10 cellular contexts compared by ENCODE assay signal in the genomic region with DNA sequence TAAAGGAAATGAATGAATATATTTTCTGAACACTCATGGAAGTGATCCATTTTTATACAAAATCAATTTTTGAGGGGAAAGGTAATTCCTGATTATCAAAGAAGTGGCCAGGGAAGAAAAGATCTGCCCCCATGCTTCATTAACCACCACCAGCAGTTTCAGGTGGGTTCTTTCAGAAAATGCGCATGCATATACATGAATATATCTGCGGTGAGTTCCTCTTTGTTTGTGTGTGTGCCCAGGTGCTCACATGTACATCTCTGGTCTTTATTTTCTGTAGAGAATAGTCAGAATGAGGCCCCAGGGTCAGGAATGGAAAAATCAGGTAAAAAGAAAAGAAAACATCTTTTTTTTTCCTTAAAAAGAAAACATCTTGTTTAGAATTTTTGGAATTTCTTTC.
"Had no signal": no experiment of that assay in that cellular context is flagged by ENCODE, and none has a peak within 500 bp of the region (broad histone marks: within the 10 kb centered on the region; RNA-seq: fewer than 3 reads in every experiment).

No MANE protein-coding gene starts in this region.

- H3K9me3 ChIP-seq: gastroesophageal sphincter, heart right ventricle, sigmoid colon, thyroid gland had no signal

- H3K4me3 ChIP-seq: gastroesophageal sphincter, sigmoid colon, thyroid gland had no signal

- H3K27ac ChIP-seq: gastroesophageal sphincter, sigmoid colon, thyroid gland had no signal

- H3K4me1 ChIP-seq: gastroesophageal sphincter, sigmoid colon, thyroid gland had no signal

- DNase-seq: activated CD4-positive, alpha-beta T cell treated with anti-CD3 and anti-CD28 coated beads, Interleukin-2, amount 50 U/mL, for 48 hours; activated gamma-delta T cell; effector CD8-positive, alpha-beta T cell; heart right ventricle; mesendoderm; posterior cingulate gyrus; sigmoid colon; stimulated activated CD4-positive, alpha-beta T cell treated with anti-CD3 and anti-CD28 coated beads, Interleukin-4, amount 100 ng/mL, for 24 hours; thyroid gland had no signal

- H3K27me3 ChIP-seq: gastroesophageal sphincter, heart right ventricle, sigmoid colon, thyroid gland had no signal

- H3K36me3 ChIP-seq: gastroesophageal sphincter, heart right ventricle, sigmoid colon, thyroid gland had no signal
